In genomic region chr15:28107111-28107893, GRCh38 we compare ENCODE assay signal across 9 cellular contexts. TPM values are rescaled to one million over a fixed set of nuclear protein-coding genes. Genes with fewer than 3 reads are reported as not detected.
DNase-seq lines count a peak whose midpoint lies in the region; ATAC-seq, FAIRE-seq and TF ChIP-seq lines count a peak whose summit lies in the region.
"Had no signal": no experiment of that assay in that cellular context is flagged by ENCODE, and none has a peak within 500 bp of the region (broad histone marks: within the 10 kb centered on the region; RNA-seq: fewer than 3 reads in every experiment).

No MANE protein-coding gene starts in this region.

- TF ChIP-seq CTCF in HFFc6 (IDR thresholded peaks at IDR 0.05) (no peak), brain (conservative IDR thresholded peaks at IDR 0.05) (no peak), keratinocyte (optimal IDR thresholded peaks at IDR 0.05 in 1 of 3, IDR thresholded peaks at IDR 0.05 in 1 of 3, conservative IDR thresholded peaks at IDR 0.05 in 1 of 3; ENCODE audit: extremely low read depth in 1 of 3, insufficient read depth in 2 of 3, low read length in 3 of 3) (no peak)

- H3K4me1 Mint-ChIP-seq in HFFc6 (ENCODE audit: low read depth) (no peaks in the 10 kb centered on the region), brain (peaks cover 12% of the 10 kb centered on the region)
- H3K4me1 Mint-ChIP-seq in stimulated activated naive B cell treated with anti-CD40 and anti-IgM and Interleukin-4, amounts not matched to agents 10 μg/mL and 1 μg/mL and 100 μg/mL, for 72 hours = peaks cover 13% of the 10 kb centered on the region in 2 donors

- H2AFZ ChIP-seq in keratinocyte (ENCODE audit: control insufficient read depth, low read length) = peak overlapping the region; percentile 5

- H3K27me3 Mint-ChIP-seq in HFFc6 (ENCODE audit: insufficient read depth) = peaks cover 1% of the 10 kb centered on the region
- peaks cover 29% of the 10 kb centered on the region for H3K27me3 Mint-ChIP-seq in brain
- H3K27me3 Mint-ChIP-seq in stimulated activated naive B cell treated with anti-CD40 and anti-IgM and Interleukin-4, amounts not matched to agents 10 μg/mL and 1 μg/mL and 100 μg/mL, for 72 hours = peaks cover 36 to 38% of the 10 kb centered on the region in 2 donors

- FAIRE-seq in keratinocyte (lab: Jason Lieb, UNC) = no peak

- H3K36me3 Mint-ChIP-seq in HFFc6 (ENCODE audit: low read depth) = peaks cover 15% of the 10 kb centered on the region
- peaks cover 14% of the 10 kb centered on the region for H3K36me3 Mint-ChIP-seq in brain
- H3K36me3 Mint-ChIP-seq in stimulated activated naive B cell treated with anti-CD40 and anti-IgM and Interleukin-4, amounts not matched to agents 10 μg/mL and 1 μg/mL and 100 μg/mL, for 72 hours = peaks cover 12 to 18% of the 10 kb centered on the region in 2 donors

- peak; percentile 58 to 63 for ATAC-seq in stimulated activated naive B cell treated with anti-CD40 and anti-IgM and Interleukin-4, amounts not matched to agents 10 μg/mL and 1 μg/mL and 100 μg/mL, for 72 hours (replicated peaks)

- H3K4me1 ChIP-seq in keratinocyte (ENCODE audit: control insufficient read depth, extremely low read depth, insufficient read depth, low read length) = peaks cover 2% of the 10 kb centered on the region

- peak overlapping the region; percentile 88 for H3K4me3 Mint-ChIP-seq in HFFc6
- peak overlapping the region; percentile 69 to 90 (median 83) for H3K4me3 Mint-ChIP-seq in brain
- peak overlapping the region; percentile 84 to 90 for H3K4me3 Mint-ChIP-seq in stimulated activated naive B cell treated with anti-CD40 and anti-IgM and Interleukin-4, amounts not matched to agents 10 μg/mL and 1 μg/mL and 100 μg/mL, for 72 hours

- no peaks in the 10 kb centered on the region for H3K9me1 ChIP-seq in keratinocyte (ENCODE audit: control insufficient read depth, extremely low read depth, insufficient read depth, low read length)

- H3K36me3 ChIP-seq in keratinocyte (ENCODE audit: control insufficient read depth in 2 of 2, extremely low read depth in 1 of 2, insufficient read depth in 2 of 2, low read length in 2 of 2) = peaks cover under 1 to 7% of the 10 kb centered on the region in 2 experiments

- peak overlapping the region; percentile 9 to 50 (median 32) for H3K4me3 ChIP-seq in keratinocyte (ENCODE audit: control insufficient read depth in 2 of 3, extremely low read depth in 1 of 3, insufficient read depth in 2 of 3, low read depth in 1 of 3, low read length in 3 of 3)

- no peaks in the 10 kb centered on the region for H3K9me3 ChIP-seq in keratinocyte (ENCODE audit: control insufficient read depth, low read depth, low read length)

- no peaks in the 10 kb centered on the region for H3K79me2 ChIP-seq in keratinocyte (ENCODE audit: control insufficient read depth, insufficient read depth, low read length)

- H3K27me3 ChIP-seq in keratinocyte (ENCODE audit: control insufficient read depth, extremely low read depth, insufficient read depth, low read length) = peaks cover 26% of the 10 kb centered on the region

- dilution Hi-C loops in keratinocyte (cut with MboI; ENCODE audit: extremely low pct_ligation_motif_present, low sequenced_read_pairs) = no loop called here

- H3K27ac Mint-ChIP-seq in HFFc6 (no peak overlapping the region), brain (peak overlapping the region in 3 of 5 experiments; percentile 78 to 86 (median 78))
- H3K27ac Mint-ChIP-seq in stimulated activated naive B cell treated with anti-CD40 and anti-IgM and Interleukin-4, amounts not matched to agents 10 μg/mL and 1 μg/mL and 100 μg/mL, for 72 hours = no peak overlapping the region

- no peak overlapping the region for H3K27ac ChIP-seq in keratinocyte (ENCODE audit: control insufficient read depth, insufficient read depth, low read length)

- H3K9me3 Mint-ChIP-seq in HFFc6 (no peaks in the 10 kb centered on the region), brain (peaks cover 0 to 2% (median 0%) of the 10 kb centered on the region in 5 experiments)
- no peaks in the 10 kb centered on the region for H3K9me3 Mint-ChIP-seq in stimulated activated naive B cell treated with anti-CD40 and anti-IgM and Interleukin-4, amounts not matched to agents 10 μg/mL and 1 μg/mL and 100 μg/mL, for 72 hours

- no peak overlapping the region for H3K9ac ChIP-seq in keratinocyte (ENCODE audit: control insufficient read depth, extremely low read depth, insufficient read depth, low read length)

- peak overlapping the region; percentile 50 for H3K4me2 ChIP-seq in keratinocyte (ENCODE audit: control insufficient read depth, extremely low read depth, insufficient read depth, low read depth, low read length)

- no peaks in the 10 kb centered on the region for H4K20me1 ChIP-seq in keratinocyte (ENCODE audit: control insufficient read depth, extremely low read depth, insufficient read depth, low read length)

- DNase-seq in HFFc6 = no peak
- no peak for DNase-seq in keratinocyte (ENCODE audit: low read depth, low spot score)
- DNase-seq in stimulated activated naive B cell treated with anti-CD40 and anti-IgM and Interleukin-4, amounts not matched to agents 10 μg/mL and 1 μg/mL and 100 μg/mL, for 72 hours = no peak
- DNase-seq in NCI-H1436 (lab: John Stamatoyannopoulos, UW) = no peak
- DNase-seq in germinal center (ENCODE audit: low spot score) = no peak
- DNase-seq in SW480 (ENCODE audit: low spot score) = no peak
- DNase-seq in NCI-H510A (lab: John Stamatoyannopoulos, UW) = no peak

RNA-seq across cellular contexts. Expression of gene OCA2, which starts 8.2 kb away (rescaled TPM):
- not detected for total RNA-seq in HFFc6 (2021; fragmentation: NEBNext Ultra II Directional; extraction: Animal tissue kit (Norgen Biotek cat#: 25700))
- polyA plus RNA-seq in brain (ENCODE audit: insufficient read depth, low read depth, low replicate concordance) = 0.19 TPM
- polyA plus RNA-seq in keratinocyte = 0.03 to 0.08 TPM (median 0.05 TPM) in 3 replicates
- not detected for polyA plus RNA-seq in keratinocyte (2011; ENCODE audit: low read depth)
- 0.08 and 0.10 TPM in 2 replicates for polyA plus RNA-seq in keratinocyte (2011; cell fraction: cytosol; rRNA removed)
- 0.13 and 0.14 TPM in 2 replicates for polyA plus RNA-seq in keratinocyte (2011; cell fraction: nucleus; rRNA removed)
- polyA plus RNA-seq in keratinocyte (2012; ENCODE audit: low replicate concordance) = not detected in 2 replicates
- polyA minus RNA-seq in keratinocyte = 0.10 TPM in 1 of 3 replicates, not detected in the others
- polyA minus RNA-seq in keratinocyte (2011; cell fraction: cytosol; rRNA and poly(A)+ RNA removed) = not detected
- 0.21 and 0.31 TPM in 2 replicates for polyA minus RNA-seq in keratinocyte (2011; cell fraction: nucleus; rRNA and poly(A)+ RNA removed)
- total RNA-seq: myocyte had no signal

Comparison
In these comparisons a context has a peak if more than half of its experiments do, and no peak if none do; other contexts are left out.
1. H3K27ac Mint-ChIP-seq: peak in brain (3 of 5); none in HFFc6 (single experiment) and stimulated activated naive B cell treated with anti-CD40 and anti-IgM and Interleukin-4, amounts not matched to agents 10 μg/mL and 1 μg/mL and 100 μg/mL, for 72 hours (single experiment).
2. Peak in every context shown above with its lines, with median percentiles within 50 percentile points of each other: H3K4me3 Mint-ChIP-seq.